32 cellular contexts compared by ENCODE assay signal in the genomic region with DNA sequence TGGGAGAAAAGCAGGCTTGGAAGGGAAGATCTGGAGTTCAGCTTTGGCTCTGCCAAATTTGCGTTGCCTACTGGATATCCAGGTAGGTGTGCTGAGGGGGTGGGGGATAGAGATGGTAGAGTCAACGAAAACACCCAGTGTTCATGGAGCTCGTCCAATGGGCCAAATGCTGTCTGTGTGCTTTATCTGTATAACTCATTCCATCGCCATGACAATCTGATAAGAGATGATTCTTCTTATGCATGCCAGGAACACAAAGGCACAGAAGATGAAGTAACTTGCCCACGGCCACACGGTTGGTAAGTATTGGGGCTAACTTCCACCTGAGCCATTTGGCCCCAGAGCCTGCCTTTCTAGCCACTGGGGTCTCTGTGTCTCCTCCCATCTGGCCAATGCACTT.
"Had no signal": no experiment of that assay in that cellular context is flagged by ENCODE, and none has a peak within 500 bp of the region (broad histone marks: within the 10 kb centered on the region; RNA-seq: fewer than 3 reads in every experiment).

No MANE protein-coding gene starts in this region.

- H3K4me3 Mint-ChIP-seq: activated CD4-positive, alpha-beta memory T cell treated with anti-CD3 and anti-CD28 coated beads for 36 hours; activated CD4-positive, alpha-beta T cell treated with anti-CD3 and anti-CD28 coated beads for 36 hours; activated CD4-positive, alpha-beta T cell treated with anti-CD3 and anti-CD28 coated beads, Interleukin-2, amount 10 ng/mL, durations not matched to agents 24 days and 14 days; activated CD8-positive, alpha-beta memory T cell treated with anti-CD3 and anti-CD28 coated beads, Interleukin-2, amount 10 ng/mL, durations not matched to agents 7 days and 5 days; activated CD8-positive, alpha-beta T cell treated with anti-CD3 and anti-CD28 coated beads, Interleukin-2, amount 10 ng/mL, durations not matched to agents 7 days and 5 days; activated naive CD4-positive, alpha-beta T cell treated with anti-CD3 and anti-CD28 coated beads for 36 hours; activated naive CD4-positive, alpha-beta T cell treated with anti-CD3 and anti-CD28 coated beads, Interleukin-2, amount 50 U/mL, for 24 hours; activated naive CD8-positive, alpha-beta T cell treated with anti-CD3 and anti-CD28 coated beads for 36 hours; activated naive CD8-positive, alpha-beta T cell treated with anti-CD3 and anti-CD28 coated beads, Interleukin-2, amount 50 U/mL, for 24 hours; activated T-helper 1 cell treated with anti-CD3 and anti-CD28 coated beads, Interleukin-12 subunit alpha, Interleukin-12 subunit beta, Interleukin-2, Interleukin-4 antibody, amounts not matched to agents 30 ng/mL and 10 ng/mL and 1 ng/mL, durations not matched to agents 14 hours and 24 hours and 36 hours; brain; T-helper 17 cell; T-helper 2 cell treated with Interferon-gamma antibody and Interleukin-4, amounts not matched to agents 5 μg/mL and 100 μg/mL, for 36 hours had no signal

- H3K4me1 ChIP-seq: adrenal gland, ascending aorta, colonic mucosa, gastrocnemius medialis had no signal

- H3K27ac Mint-ChIP-seq: activated CD4-positive, alpha-beta memory T cell treated with anti-CD3 and anti-CD28 coated beads for 36 hours; activated CD4-positive, alpha-beta T cell treated with anti-CD3 and anti-CD28 coated beads for 36 hours; activated CD4-positive, alpha-beta T cell treated with anti-CD3 and anti-CD28 coated beads, Interleukin-2, amount 10 ng/mL, durations not matched to agents 24 days and 14 days; activated CD8-positive, alpha-beta memory T cell treated with anti-CD3 and anti-CD28 coated beads, Interleukin-2, amount 10 ng/mL, durations not matched to agents 7 days and 5 days; activated CD8-positive, alpha-beta T cell treated with anti-CD3 and anti-CD28 coated beads, Interleukin-2, amount 10 ng/mL, durations not matched to agents 7 days and 5 days; activated naive CD4-positive, alpha-beta T cell treated with anti-CD3 and anti-CD28 coated beads for 36 hours; activated naive CD4-positive, alpha-beta T cell treated with anti-CD3 and anti-CD28 coated beads, Interleukin-2, amount 50 U/mL, for 24 hours; activated naive CD8-positive, alpha-beta T cell treated with anti-CD3 and anti-CD28 coated beads for 36 hours; activated naive CD8-positive, alpha-beta T cell treated with anti-CD3 and anti-CD28 coated beads, Interleukin-2, amount 50 U/mL, for 24 hours; activated T-helper 1 cell treated with anti-CD3 and anti-CD28 coated beads, Interleukin-12 subunit alpha, Interleukin-12 subunit beta, Interleukin-2, Interleukin-4 antibody, amounts not matched to agents 30 ng/mL and 10 ng/mL and 1 ng/mL, durations not matched to agents 14 hours and 24 hours and 36 hours; activated T-helper 2 cell treated with anti-CD3 and anti-CD28 coated beads, Interferon-gamma antibody, Interleukin-2, Interleukin-4, amounts not matched to agents 10 μg/mL and 5 μg/mL and 100 μg/mL, durations not matched to agents 14 hours and 24 hours and 36 hours; brain; T-helper 17 cell; T-helper 2 cell treated with Interferon-gamma antibody and Interleukin-4, amounts not matched to agents 5 μg/mL and 100 μg/mL, for 36 hours had no signal

- H3K27me3 ChIP-seq: ascending aorta, colonic mucosa, esophagus squamous epithelium, gastrocnemius medialis had no signal

- H3K9me3 ChIP-seq: adrenal gland, colonic mucosa, gastrocnemius medialis had no signal

- H3K27me3 Mint-ChIP-seq: activated CD4-positive, alpha-beta T cell treated with anti-CD3 and anti-CD28 coated beads, Interleukin-2, amount 10 ng/mL, durations not matched to agents 24 days and 14 days had no signal

- H3K27ac ChIP-seq: adrenal gland, ascending aorta, colonic mucosa, epithelial cell of prostate, esophagus squamous epithelium, gastrocnemius medialis had no signal

- H3K4me3 ChIP-seq: adrenal gland, ascending aorta, colonic mucosa, esophagus squamous epithelium, gastrocnemius medialis had no signal

- ATAC-seq: activated CD4-positive, alpha-beta T cell treated with anti-CD3 and anti-CD28 coated beads for 36 hours; activated CD8-positive, alpha-beta memory T cell treated with anti-CD3 and anti-CD28 coated beads, Interleukin-2, amount 10 ng/mL, durations not matched to agents 7 days and 5 days; activated CD8-positive, alpha-beta T cell treated with anti-CD3 and anti-CD28 coated beads, Interleukin-2, amount 10 ng/mL, durations not matched to agents 7 days and 5 days; activated naive CD8-positive, alpha-beta T cell treated with anti-CD3 and anti-CD28 coated beads, Interleukin-2, amount 50 U/mL, for 24 hours; gastrocnemius medialis; T-helper 17 cell had no signal

- H3K4me1 Mint-ChIP-seq: activated CD4-positive, alpha-beta T cell treated with anti-CD3 and anti-CD28 coated beads for 36 hours; activated CD4-positive, alpha-beta T cell treated with anti-CD3 and anti-CD28 coated beads, Interleukin-2, amount 10 ng/mL, durations not matched to agents 24 days and 14 days; activated CD8-positive, alpha-beta memory T cell treated with anti-CD3 and anti-CD28 coated beads, Interleukin-2, amount 10 ng/mL, durations not matched to agents 7 days and 5 days; activated naive CD4-positive, alpha-beta T cell treated with anti-CD3 and anti-CD28 coated beads, Interleukin-2, amount 50 U/mL, for 24 hours; activated naive CD8-positive, alpha-beta T cell treated with anti-CD3 and anti-CD28 coated beads for 36 hours; activated naive CD8-positive, alpha-beta T cell treated with anti-CD3 and anti-CD28 coated beads, Interleukin-2, amount 50 U/mL, for 24 hours; brain; T-helper 17 cell had no signal

- H3K36me3 ChIP-seq: adrenal gland, ascending aorta, colonic mucosa, esophagus squamous epithelium, gastrocnemius medialis had no signal

- DNase-seq: activated CD4-positive, alpha-beta memory T cell treated with anti-CD3 and anti-CD28 coated beads for 36 hours; activated CD4-positive, alpha-beta T cell treated with anti-CD3 and anti-CD28 coated beads for 36 hours; activated CD4-positive, alpha-beta T cell treated with anti-CD3 and anti-CD28 coated beads, Interleukin-2, amount 10 ng/mL, durations not matched to agents 24 days and 14 days; activated CD4-positive, CD25-positive, alpha-beta regulatory T cell; activated CD4-positive, CD25-positive, alpha-beta regulatory T cell treated with anti-CD3 and anti-CD28 coated beads, Interleukin-2, amount 50 U/mL, for 72 hours; activated CD8-positive, alpha-beta memory T cell treated with anti-CD3 and anti-CD28 coated beads, Interleukin-2, amount 10 ng/mL, durations not matched to agents 7 days and 5 days; activated CD8-positive, alpha-beta memory T cell treated with anti-CD3 and anti-CD28 coated beads, Interleukin-2, amount 50 U/mL, for 4 hours; activated CD8-positive, alpha-beta T cell treated with anti-CD3 and anti-CD28 coated beads, Interleukin-2, amount 10 ng/mL, durations not matched to agents 7 days and 5 days; activated effector memory CD4-positive, alpha-beta T cell treated with anti-CD3 and anti-CD28 coated beads, Interleukin-2, amount 50 U/mL, for 16 hours; activated naive CD4-positive, alpha-beta T cell treated with anti-CD3 and anti-CD28 coated beads for 36 hours; activated naive CD8-positive, alpha-beta T cell treated with anti-CD3 and anti-CD28 coated beads for 36 hours; activated naive CD8-positive, alpha-beta T cell treated with anti-CD3 and anti-CD28 coated beads, Interleukin-2, amount 50 U/mL, for 24 hours; activated T-cell treated with anti-CD3 and anti-CD28 coated beads, Interleukin-2, amount 50 U/mL, for 1 hour; activated T-cell treated with anti-CD3 and anti-CD28 coated beads, Interleukin-2, amount 50 U/mL, for 48 hours; adrenal gland; caudate nucleus; colonic mucosa; effector CD8-positive, alpha-beta T cell; esophagus squamous epithelium; foreskin fibroblast; gastrocnemius medialis; glutamatergic neuron; T-helper 1 cell; T-helper 17 cell; T1000 had no signal

- H3K9me3 Mint-ChIP-seq: activated T-helper 1 cell treated with anti-CD3 and anti-CD28 coated beads, Interleukin-12 subunit alpha, Interleukin-12 subunit beta, Interleukin-2, Interleukin-4 antibody, amounts not matched to agents 30 ng/mL and 10 ng/mL and 1 ng/mL, durations not matched to agents 14 hours and 24 hours and 36 hours had no signal

- H3K36me3 Mint-ChIP-seq: activated CD4-positive, alpha-beta memory T cell treated with anti-CD3 and anti-CD28 coated beads for 36 hours; activated CD8-positive, alpha-beta memory T cell treated with anti-CD3 and anti-CD28 coated beads, Interleukin-2, amount 10 ng/mL, durations not matched to agents 7 days and 5 days; brain had no signal
